Comparison of ENCODE assay signal across 8 cellular contexts in genomic region chr13:28657784-28658538, GRCh38. TPM values are rescaled to one million over a fixed set of nuclear protein-coding genes. Genes with fewer than 3 reads are reported as not detected.
A peak's percentile ranks its signal among the peaks of the same experiment; 100 is the strongest.
DNase-seq lines count a peak whose midpoint lies in the region; ATAC-seq, FAIRE-seq and TF ChIP-seq lines count a peak whose summit lies in the region.

No MANE protein-coding gene starts in this region.

- no peak for TF ChIP-seq POLR2A in endothelial cell of umbilical vein (IDR thresholded peaks at IDR 0.05; ENCODE audit: low read depth, low read length)

- dilution Hi-C loops in endothelial cell of umbilical vein (cut with MboI; ENCODE audit: extremely low pct_ligation_motif_present, low sequenced_read_pairs) = no loop called here

- H4K20me1 ChIP-seq in endothelial cell of umbilical vein (replicated peaks; ENCODE audit: control insufficient read depth, extremely low read depth, insufficient read depth, low read length) = no peaks in the 10 kb centered on the region

- peak overlapping the region; percentile 96 for H3K9ac ChIP-seq in endothelial cell of umbilical vein (replicated peaks; ENCODE audit: extremely low read depth, insufficient read depth, low read length)

- H3K9me3 ChIP-seq in SJSA1 (replicated peaks) = no peaks in the 10 kb centered on the region
- no peaks in the 10 kb centered on the region for H3K9me3 ChIP-seq in endothelial cell of umbilical vein (replicated peaks; ENCODE audit: control insufficient read depth, insufficient read depth, low read length)

- H3K27ac Mint-ChIP-seq in naive thymus-derived CD8-positive, alpha-beta T cell = peak overlapping the region; percentile 83 to 100 (median 99)

- H3K9me3 Mint-ChIP-seq in naive thymus-derived CD8-positive, alpha-beta T cell = no peaks in the 10 kb centered on the region

- H3K79me2 ChIP-seq in endothelial cell of umbilical vein (ENCODE audit: control insufficient read depth, insufficient read depth, low read length) = peaks cover 42% of the 10 kb centered on the region

- intact Hi-C loops in Right ventricle myocardium superior (cut with DNase I) (no loop called here), cardiac septum (cut with DNase I) (loop anchor here (5.0 kb wide), 1 partner anchor 59 kb away; the partner anchor contains the start of gene SLC46A3), endothelial cell of umbilical vein (cut with micrococcal nuclease) (loop anchor here (1.0 to 5.0 kb wide), 7 partner anchors 17 to 345 kb away; partner anchors contain the start of gene FLT1)

- H3K4me1 ChIP-seq in SJSA1 (replicated peaks) (peaks cover 21% of the 10 kb centered on the region), endothelial cell of umbilical vein (ENCODE audit: control insufficient read depth, extremely low read depth, insufficient read depth, low read length) (peaks cover 20% of the 10 kb centered on the region)

- DNase-seq in Right ventricle myocardium superior (no peak), cardiac septum (ENCODE audit: low spot score) (no peak), SJSA1 (ENCODE audit: low read depth in 1 of 2, low spot score in 2 of 2) (no peak), endothelial cell of umbilical vein (ENCODE audit: low read depth, low spot score) (peak; percentile 56), NCI-H1436 (lab: John Stamatoyannopoulos, UW) (no peak)
- DNase-seq in naive thymus-derived CD8-positive, alpha-beta T cell = peak in 1 of 10 donors; percentile 5

- H3K4me1 Mint-ChIP-seq in naive thymus-derived CD8-positive, alpha-beta T cell = peaks cover 42 to 69% (median 65%) of the 10 kb centered on the region in 4 donors

- H3K27me3 Mint-ChIP-seq in naive thymus-derived CD8-positive, alpha-beta T cell = peaks cover 0 to 1% (median 0%) of the 10 kb centered on the region in 5 donors

- no TSS peak for BruUV-seq in endothelial cell of umbilical vein (replicated peaks; lab: Mats Ljungman, UMichigan)

- no peak for TF ChIP-seq CTCF in endothelial cell of umbilical vein (IDR thresholded peaks at IDR 0.05; ENCODE audit: extremely low read depth in 1 of 2, insufficient read depth in 1 of 2, low read depth in 1 of 2, low read length in 2 of 2)

- H3K4me2 ChIP-seq in endothelial cell of umbilical vein (ENCODE audit: insufficient read depth, low read length) = peak overlapping the region; percentile 92

- H3K4me3 ChIP-seq in SJSA1 = peak overlapping the region; percentile 91
- H3K4me3 ChIP-seq in endothelial cell of umbilical vein (replicated peaks in 1 of 3; ENCODE audit: insufficient read depth in 1 of 3, low read depth in 1 of 3, low read length in 3 of 3) = peak overlapping the region; percentile 90 to 96 (median 96)

- H3K27me3 ChIP-seq in SJSA1 (replicated peaks) (no peaks in the 10 kb centered on the region), endothelial cell of umbilical vein (ENCODE audit: control insufficient read depth in 2 of 2, insufficient read depth in 2 of 2, low read length in 2 of 2) (no peaks in the 10 kb centered on the region)

- peak overlapping the region; percentile 95 to 100 (median 98) for H3K4me3 Mint-ChIP-seq in naive thymus-derived CD8-positive, alpha-beta T cell

- H3K36me3 ChIP-seq in SJSA1 (peaks cover 39% of the 10 kb centered on the region), endothelial cell of umbilical vein (ENCODE audit: control insufficient read depth in 2 of 2, extremely low read depth in 1 of 2, insufficient read depth in 2 of 2, low read length in 2 of 2) (peaks cover 0 to 2% of the 10 kb centered on the region in 2 experiments)

- peaks cover 0 to 31% (median 8%) of the 10 kb centered on the region in 3 donors for H3K36me3 Mint-ChIP-seq in naive thymus-derived CD8-positive, alpha-beta T cell

- ATAC-seq in Right ventricle myocardium superior (ENCODE audit: poor library complexity) (peak; percentile 21), GM21447 (IDR thresholded peaks at IDR 0.05; ENCODE audit: unreplicated experiment) (no peak), GM18861 (IDR thresholded peaks at IDR 0.05; ENCODE audit: unreplicated experiment) (no peak)
- no peak for ATAC-seq in naive thymus-derived CD8-positive, alpha-beta T cell

- H3K27ac ChIP-seq in SJSA1 (peak overlapping the region; percentile 96), endothelial cell of umbilical vein (ENCODE audit: insufficient read depth, low read depth, low read length) (peak overlapping the region; percentile 99)

- CTCF ChIA-PET in endothelial cell of umbilical vein (lab: Charles Lee) = interaction anchor here (0.6 to 2.6 kb wide), 12 partner anchors 17 to 599 kb away, joined by 3 to 16 read pairs (median 4); partner anchors contain the start of gene FLT1

- H2AFZ ChIP-seq in endothelial cell of umbilical vein (ENCODE audit: low read depth, low read length) = no peak overlapping the region

- no peak for FAIRE-seq in endothelial cell of umbilical vein (lab: Jason Lieb, UNC)

- POLR2A ChIA-PET in endothelial cell of umbilical vein (lab: Charles Lee) = no interaction called here
- POLR2A ChIA-PET in naive thymus-derived CD8-positive, alpha-beta T cell (lab: Charles Lee) = interaction anchor here (0.7 to 2.3 kb wide), 5 partner anchors 15 to 519 kb away, joined by 3 to 30 read pairs (median 9); partner anchors contain the start of genes PAN3 and SLC46A3

- H3K9me1 ChIP-seq in endothelial cell of umbilical vein (replicated peaks; ENCODE audit: control insufficient read depth, extremely low read depth, insufficient read depth, low read length) = no peaks in the 10 kb centered on the region

TF ChIP-seq in endothelial cell of umbilical vein, 7 proteins besides CTCF, POLR2A, EP300 and RAD21:
- no peak for TF ChIP-seq EZH2 (IDR thresholded peaks at IDR 0.05; ENCODE audit: borderline replicate concordance, low read depth, low read length, severe bottlenecking)
- no peak for TF ChIP-seq FOS (IDR thresholded peaks at IDR 0.05; ENCODE audit: borderline replicate concordance, insufficient read depth, low read length)

RNA-seq across cellular contexts. Expression of gene POMP, which starts 1.0 kb away (rescaled TPM):
- 112 TPM for total RNA-seq in Right ventricle myocardium superior
- total RNA-seq in cardiac septum = 82.8 TPM
- 149 and 169 TPM in 2 replicates for total RNA-seq in SJSA1 (2014; rRNA removed; shearing (Covaris generic))
- total RNA-seq in endothelial cell of umbilical vein = 88.9 and 105 TPM in 2 replicates
- 18.9 and 27.0 TPM in 2 replicates for polyA plus RNA-seq in endothelial cell of umbilical vein
- polyA plus RNA-seq in endothelial cell of umbilical vein (2011; cell fraction: cytosol; rRNA removed) = 35.9 and 43.4 TPM in 2 replicates
- polyA plus RNA-seq in endothelial cell of umbilical vein (2011; cell fraction: nucleus; rRNA removed) = 16.1 and 21.2 TPM in 2 replicates
- polyA plus RNA-seq in endothelial cell of umbilical vein (2012) = 147 and 198 TPM in 2 replicates
- polyA minus RNA-seq in endothelial cell of umbilical vein = 19.4 and 27.4 TPM in 2 replicates
- polyA minus RNA-seq in endothelial cell of umbilical vein (2011; cell fraction: cytosol; rRNA and poly(A)+ RNA removed) = 18.1 TPM
- polyA minus RNA-seq in endothelial cell of umbilical vein (2011; cell fraction: nucleus; rRNA and poly(A)+ RNA removed) = 9.2 and 15.1 TPM in 2 replicates
- total RNA-seq in naive thymus-derived CD8-positive, alpha-beta T cell = 10 to 100 TPM; 19.9 to 21.3 TPM
- 10 to 100 TPM; 74.9 to 93.4 (median 90.5) TPM for polyA plus RNA-seq in naive thymus-derived CD8-positive, alpha-beta T cell
